ENCODE assay signal across 15 cellular contexts in the genomic region with DNA sequence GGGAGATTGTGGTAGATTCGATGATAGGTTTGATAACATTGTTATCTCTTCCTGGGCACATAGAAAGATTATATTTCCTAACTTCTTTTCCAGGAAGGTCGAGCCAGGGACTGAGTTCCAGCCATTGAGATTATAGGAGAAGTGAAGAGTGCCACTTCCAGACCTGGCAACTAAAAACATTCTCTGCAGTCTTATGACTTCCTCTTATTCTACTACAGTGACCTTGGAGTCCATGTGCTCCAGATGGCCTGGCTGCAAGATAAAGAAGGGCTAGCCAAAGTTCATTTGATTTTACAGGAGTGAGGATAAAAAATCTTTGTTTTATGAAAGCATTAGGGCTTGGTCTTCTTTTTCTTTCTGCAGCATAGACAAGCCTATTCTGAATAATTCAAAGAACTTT.
"Had no signal": no experiment of that assay in that cellular context is flagged by ENCODE, and none has a peak within 500 bp of the region (broad histone marks: within the 10 kb centered on the region; RNA-seq: fewer than 3 reads in every experiment).

No MANE protein-coding gene starts in this region.

- DNase-seq: activated CD4-positive, alpha-beta T cell treated with anti-CD3 and anti-CD28 coated beads, Interleukin-2, amount 50 U/mL, for 1 hour; activated naive CD4-positive, alpha-beta T cell treated with anti-CD3 and anti-CD28 coated beads, Interleukin-2, amount 10 ng/mL, durations not matched to agents 7 days and 5 days; activated T-cell treated with anti-CD3 and anti-CD28 coated beads for 4 hours; foreskin fibroblast; glutamatergic neuron; mesenchymal stem cell; nucleus accumbens; sigmoid colon; stimulated activated CD4-positive, alpha-beta T cell treated with anti-CD3 and anti-CD28 coated beads, Interleukin-12 subunit alpha, Interleukin-12 subunit beta, amount 100 ng/mL, for 4 hours; stimulated activated naive CD4-positive, alpha-beta T cell; T-helper 2 cell; trophoblast cell had no signal

- H3K4me3 ChIP-seq: dorsolateral prefrontal cortex, esophagus muscularis mucosa, sigmoid colon had no signal

- FAIRE-seq: endometrium had no signal
